ENCODE assay signal across 8 cellular contexts in genomic region chr4:84258905-84259830, GRCh38.
DNase-seq lines count a peak whose midpoint lies in the region; ATAC-seq and TF ChIP-seq lines count a peak whose summit lies in the region.

No MANE protein-coding gene starts in this region.

- ATAC-seq in GM21723 (IDR thresholded peaks at IDR 0.05; ENCODE audit: unreplicated experiment) (peak; percentile 83), mucosa of descending colon (peak; percentile 67)

- H3K4me3 ChIP-seq in GM12875 (ENCODE audit: low read depth, low read length): no peak overlapping the region
- no peak overlapping the region for H3K4me3 ChIP-seq in mucosa of descending colon

- DNase-seq in KBM-7 (peak; percentile 39), astrocyte of the hippocampus (ENCODE audit: low read depth, low spot score) (peak; percentile 34), mucosa of descending colon (no peak), NCI-H524 treated with DMSO at 0.1 percent for 48 hours (lab: John Stamatoyannopoulos, UW) (no peak)
- DNase-seq in stimulated activated CD4-positive, alpha-beta T cell treated with anti-CD3 and anti-CD28 coated beads, Interleukin-1b, Interleukin-23, amount 100 ng/mL, for 48 hours: no peak
- no peak for DNase-seq in activated CD4-positive, alpha-beta T cell treated with anti-CD3 and anti-CD28 coated beads for 4 hours

- intact Hi-C loops in mucosa of descending colon (cut with DNase I, micrococcal nuclease): no loop called here

- peaks cover 14% of the 10 kb centered on the region for H3K9me3 ChIP-seq in mucosa of descending colon

- peak; percentile 69; the same call in 1 of the 2 replicates for TF ChIP-seq CTCF in GM12875 (IDR thresholded peaks at IDR 0.05; ENCODE audit: borderline replicate concordance, insufficient read depth, low read depth, low read length)
- TF ChIP-seq CTCF in mucosa of descending colon (IDR thresholded peaks at IDR 0.05): no peak

- no peaks in the 10 kb centered on the region for H3K4me1 ChIP-seq in mucosa of descending colon (ENCODE audit: low read depth)

- in situ Hi-C loops in KBM-7 (cut with MboI; ENCODE audit: low pct_unique_long_range_greater_than_20kb, low sequenced_read_pairs): no loop called here

- no peaks in the 10 kb centered on the region for H3K36me3 ChIP-seq in mucosa of descending colon (ENCODE audit: low read depth)

Comparison
In these comparisons a context has a peak if more than half of its experiments do, and no peak if none do; other contexts are left out.
1. DNase-seq: peak in KBM-7 (single experiment) and astrocyte of the hippocampus (single experiment); none in mucosa of descending colon (0 of 3), NCI-H524 treated with DMSO at 0.1 percent for 48 hours (single experiment), stimulated activated CD4-positive, alpha-beta T cell treated with anti-CD3 and anti-CD28 coated beads, Interleukin-1b, Interleukin-23, amount 100 ng/mL, for 48 hours (single experiment) and activated CD4-positive, alpha-beta T cell treated with anti-CD3 and anti-CD28 coated beads for 4 hours (0 of 2).